ENCODE assay signal across 11 cellular contexts in genomic region chr9:437066-438015, GRCh38.
DNase-seq lines count a peak whose midpoint lies in the region; ATAC-seq, FAIRE-seq and TF ChIP-seq lines count a peak whose summit lies in the region.
"Had no signal": no experiment of that assay in that cellular context is flagged by ENCODE, and none has a peak within 500 bp of the region (broad histone marks: within the 10 kb centered on the region; RNA-seq: fewer than 3 reads in every experiment).

No MANE protein-coding gene starts in this region.

- ATAC-seq in activated T-helper 17 cell treated with anti-CD3 and anti-CD28 coated beads, Interleukin-2, amount 50 U/mL, for 72 hours (replicated peaks) = no peak
- no peak for ATAC-seq in foreskin keratinocyte
- peak in 3 of 4 donors; percentile 70 to 81 (median 70) for ATAC-seq in pancreas
- ATAC-seq in left colon = no peak

- H3K36me3 Mint-ChIP-seq in activated T-helper 17 cell treated with anti-CD3 and anti-CD28 coated beads, Interleukin-2, amount 50 U/mL, for 72 hours (ENCODE audit: low read depth) = peaks cover 98% of the 10 kb centered on the region

- TF ChIP-seq CTCF in foreskin keratinocyte (conservative IDR thresholded peaks at IDR 0.05) (no peak), pancreas (IDR thresholded peaks at IDR 0.05) (no peak), spleen (IDR thresholded peaks at IDR 0.05 in 8 of 11, conservative IDR thresholded peaks at IDR 0.05 in 3 of 11) (no peak)

- no peaks in the 10 kb centered on the region for H3K27me3 ChIP-seq in foreskin keratinocyte
- no peaks in the 10 kb centered on the region for H3K27me3 ChIP-seq in pancreas
- no peaks in the 10 kb centered on the region for H3K27me3 ChIP-seq in spleen (replicated peaks in 1 of 7)

- no peaks in the 10 kb centered on the region for H3K4me1 ChIP-seq in foreskin keratinocyte
- no peaks in the 10 kb centered on the region for H3K4me1 ChIP-seq in pancreas
- H3K4me1 ChIP-seq in spleen = no peaks in the 10 kb centered on the region

- H3K9me3 ChIP-seq in pancreas (no peaks in the 10 kb centered on the region), spleen (no peaks in the 10 kb centered on the region)

- H3K27ac Mint-ChIP-seq in activated T-helper 17 cell treated with anti-CD3 and anti-CD28 coated beads, Interleukin-2, amount 50 U/mL, for 72 hours = peak overlapping the region; percentile 36

- 62 to 78% methylated on average over 3 of the region's 3 CpGs for WGBS in pancreas, 2 donors
- 78 to 91% (median 87%) methylated on average over 3 of the region's 3 CpGs for WGBS in spleen, 5 donors

- H3K9me3 Mint-ChIP-seq in activated T-helper 17 cell treated with anti-CD3 and anti-CD28 coated beads, Interleukin-2, amount 50 U/mL, for 72 hours = no peaks in the 10 kb centered on the region

- no peaks in the 10 kb centered on the region for H3K4me1 Mint-ChIP-seq in activated T-helper 17 cell treated with anti-CD3 and anti-CD28 coated beads, Interleukin-2, amount 50 U/mL, for 72 hours

- H3K4me3 ChIP-seq in pancreas (no peak overlapping the region), spleen (no peak overlapping the region)

- FAIRE-seq in pancreas (lab: Jason Lieb, UNC) = peak; percentile 54
- FAIRE-seq: TTC549 had no signal

- no peak overlapping the region for H3K4me3 Mint-ChIP-seq in activated T-helper 17 cell treated with anti-CD3 and anti-CD28 coated beads, Interleukin-2, amount 50 U/mL, for 72 hours

- H3K36me3 ChIP-seq in pancreas (peaks cover 0 to 4% (median 0%) of the 10 kb centered on the region in 3 donors), spleen (peaks cover 6 to 100% (median 96%) of the 10 kb centered on the region in 6 donors)

- no peaks in the 10 kb centered on the region for H3K27me3 Mint-ChIP-seq in activated T-helper 17 cell treated with anti-CD3 and anti-CD28 coated beads, Interleukin-2, amount 50 U/mL, for 72 hours

- H3K27ac ChIP-seq in foreskin keratinocyte (no peak overlapping the region), pancreas (peak overlapping the region in 1 of 4 donors; percentile 24), spleen (peak overlapping the region in 1 of 8 donors; percentile 23)

- no peak for TF ChIP-seq POLR2A in spleen (IDR thresholded peaks at IDR 0.05)

- intact Hi-C loops in pancreas (cut with DNase I) = no loop called here
- intact Hi-C loops in spleen (cut with DNase I; ENCODE audit: low total_unique reads) = no loop called here
- intact Hi-C loops in left colon (cut with DNase I, micrococcal nuclease) = no loop called here

- DNase-seq in AG20443 (ENCODE audit: low spot score) (peak; percentile 45), foreskin keratinocyte (peak; percentile 36 to 71), pancreas (no peak), spleen (no peak), NCI-H82 treated with DMSO at 0.1 percent for 48 hours (lab: John Stamatoyannopoulos, UW; ENCODE audit: unreplicated experiment) (no peak), left colon (no peak), NCI-H1092 (lab: John Stamatoyannopoulos, UW) (no peak)
- DNase-seq: MM.1S, occipital lobe had no signal

Comparison
In these comparisons a context has a peak if more than half of its experiments do, and no peak if none do; other contexts are left out.
1. DNase-seq: peak in AG20443 (single experiment) and foreskin keratinocyte (2 of 2); none in pancreas (0 of 6), spleen (single experiment), NCI-H82 treated with DMSO at 0.1 percent for 48 hours (single experiment), left colon (0 of 2) and NCI-H1092 (single experiment).
2. ATAC-seq: peak in pancreas (3 of 4); none in activated T-helper 17 cell treated with anti-CD3 and anti-CD28 coated beads, Interleukin-2, amount 50 U/mL, for 72 hours (single experiment), foreskin keratinocyte (single experiment) and left colon (single experiment).